ENCODE assay signal across 1 cellular context in the genomic region with DNA sequence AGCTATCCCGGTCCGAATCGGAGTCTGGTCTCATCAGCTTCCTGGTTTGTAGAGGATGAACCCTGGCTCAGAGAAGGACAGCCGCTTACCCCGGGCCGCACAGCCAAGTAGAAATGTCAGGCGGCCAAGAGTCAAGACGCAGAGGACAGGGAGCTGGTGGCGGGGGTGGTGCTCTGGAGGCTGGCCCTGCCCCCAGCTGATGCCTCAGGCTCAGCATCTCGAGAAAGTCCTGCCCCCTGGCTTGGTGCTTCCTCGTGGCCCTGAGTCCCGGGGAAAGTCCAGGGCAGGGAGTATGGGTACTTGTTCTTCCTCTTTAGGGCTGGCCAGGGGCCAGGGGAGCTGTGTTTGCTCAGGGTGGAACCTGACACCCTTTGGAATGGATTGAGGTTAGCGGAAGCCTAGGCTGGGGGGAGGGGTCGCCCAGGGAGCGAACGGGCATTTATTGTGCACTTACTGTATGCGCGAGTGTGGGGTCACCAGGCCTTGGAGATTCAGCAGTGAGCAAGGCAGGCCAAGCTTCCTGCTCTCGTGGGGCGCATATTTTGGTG.
TF ChIP-seq lines count a peak whose summit lies in the region.

No MANE protein-coding gene starts in this region.

TF ChIP-seq in HepG2, 621 proteins besides CTCF, POLR2A, EP300 and RAD21 (continued from another document and continues in another):
- TF ChIP-seq, protein P1, sequence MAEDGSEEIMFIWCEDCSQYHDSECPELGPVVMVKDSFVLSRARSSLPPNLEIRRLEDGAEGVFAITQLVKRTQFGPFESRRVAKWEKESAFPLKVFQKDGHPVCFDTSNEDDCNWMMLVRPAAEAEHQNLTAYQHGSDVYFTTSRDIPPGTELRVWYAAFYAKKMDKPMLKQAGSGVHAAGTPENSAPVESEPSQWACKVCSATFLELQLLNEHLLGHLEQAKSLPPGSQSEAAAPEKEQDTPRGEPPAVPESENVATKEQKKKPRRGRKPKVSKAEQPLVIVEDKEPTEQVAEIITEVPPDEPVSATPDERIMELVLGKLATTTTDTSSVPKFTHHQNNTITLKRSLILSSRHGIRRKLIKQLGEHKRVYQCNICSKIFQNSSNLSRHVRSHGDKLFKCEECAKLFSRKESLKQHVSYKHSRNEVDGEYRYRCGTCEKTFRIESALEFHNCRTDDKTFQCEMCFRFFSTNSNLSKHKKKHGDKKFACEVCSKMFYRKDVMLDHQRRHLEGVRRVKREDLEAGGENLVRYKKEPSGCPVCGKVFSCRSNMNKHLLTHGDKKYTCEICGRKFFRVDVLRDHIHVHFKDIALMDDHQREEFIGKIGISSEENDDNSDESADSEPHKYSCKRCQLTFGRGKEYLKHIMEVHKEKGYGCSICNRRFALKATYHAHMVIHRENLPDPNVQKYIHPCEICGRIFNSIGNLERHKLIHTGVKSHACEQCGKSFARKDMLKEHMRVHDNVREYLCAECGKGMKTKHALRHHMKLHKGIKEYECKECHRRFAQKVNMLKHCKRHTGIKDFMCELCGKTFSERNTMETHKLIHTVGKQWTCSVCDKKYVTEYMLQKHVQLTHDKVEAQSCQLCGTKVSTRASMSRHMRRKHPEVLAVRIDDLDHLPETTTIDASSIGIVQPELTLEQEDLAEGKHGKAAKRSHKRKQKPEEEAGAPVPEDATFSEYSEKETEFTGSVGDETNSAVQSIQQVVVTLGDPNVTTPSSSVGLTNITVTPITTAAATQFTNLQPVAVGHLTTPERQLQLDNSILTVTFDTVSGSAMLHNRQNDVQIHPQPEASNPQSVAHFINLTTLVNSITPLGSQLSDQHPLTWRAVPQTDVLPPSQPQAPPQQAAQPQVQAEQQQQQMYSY (CRISPR knock-in tag; IDR thresholded peaks at IDR 0.05), result peak; percentile 92
- TF ChIP-seq, protein P2, sequence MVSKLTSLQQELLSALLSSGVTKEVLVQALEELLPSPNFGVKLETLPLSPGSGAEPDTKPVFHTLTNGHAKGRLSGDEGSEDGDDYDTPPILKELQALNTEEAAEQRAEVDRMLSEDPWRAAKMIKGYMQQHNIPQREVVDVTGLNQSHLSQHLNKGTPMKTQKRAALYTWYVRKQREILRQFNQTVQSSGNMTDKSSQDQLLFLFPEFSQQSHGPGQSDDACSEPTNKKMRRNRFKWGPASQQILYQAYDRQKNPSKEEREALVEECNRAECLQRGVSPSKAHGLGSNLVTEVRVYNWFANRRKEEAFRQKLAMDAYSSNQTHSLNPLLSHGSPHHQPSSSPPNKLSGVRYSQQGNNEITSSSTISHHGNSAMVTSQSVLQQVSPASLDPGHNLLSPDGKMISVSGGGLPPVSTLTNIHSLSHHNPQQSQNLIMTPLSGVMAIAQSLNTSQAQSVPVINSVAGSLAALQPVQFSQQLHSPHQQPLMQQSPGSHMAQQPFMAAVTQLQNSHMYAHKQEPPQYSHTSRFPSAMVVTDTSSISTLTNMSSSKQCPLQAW (CRISPR knock-in tag; IDR thresholded peaks at IDR 0.05), result peak; percentile 94
- TF ChIP-seq, protein P3, sequence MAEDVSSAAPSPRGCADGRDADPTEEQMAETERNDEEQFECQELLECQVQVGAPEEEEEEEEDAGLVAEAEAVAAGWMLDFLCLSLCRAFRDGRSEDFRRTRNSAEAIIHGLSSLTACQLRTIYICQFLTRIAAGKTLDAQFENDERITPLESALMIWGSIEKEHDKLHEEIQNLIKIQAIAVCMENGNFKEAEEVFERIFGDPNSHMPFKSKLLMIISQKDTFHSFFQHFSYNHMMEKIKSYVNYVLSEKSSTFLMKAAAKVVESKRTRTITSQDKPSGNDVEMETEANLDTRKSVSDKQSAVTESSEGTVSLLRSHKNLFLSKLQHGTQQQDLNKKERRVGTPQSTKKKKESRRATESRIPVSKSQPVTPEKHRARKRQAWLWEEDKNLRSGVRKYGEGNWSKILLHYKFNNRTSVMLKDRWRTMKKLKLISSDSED (CRISPR knock-in tag; IDR thresholded peaks at IDR 0.05), result no peak
- TF ChIP-seq, protein P4, sequence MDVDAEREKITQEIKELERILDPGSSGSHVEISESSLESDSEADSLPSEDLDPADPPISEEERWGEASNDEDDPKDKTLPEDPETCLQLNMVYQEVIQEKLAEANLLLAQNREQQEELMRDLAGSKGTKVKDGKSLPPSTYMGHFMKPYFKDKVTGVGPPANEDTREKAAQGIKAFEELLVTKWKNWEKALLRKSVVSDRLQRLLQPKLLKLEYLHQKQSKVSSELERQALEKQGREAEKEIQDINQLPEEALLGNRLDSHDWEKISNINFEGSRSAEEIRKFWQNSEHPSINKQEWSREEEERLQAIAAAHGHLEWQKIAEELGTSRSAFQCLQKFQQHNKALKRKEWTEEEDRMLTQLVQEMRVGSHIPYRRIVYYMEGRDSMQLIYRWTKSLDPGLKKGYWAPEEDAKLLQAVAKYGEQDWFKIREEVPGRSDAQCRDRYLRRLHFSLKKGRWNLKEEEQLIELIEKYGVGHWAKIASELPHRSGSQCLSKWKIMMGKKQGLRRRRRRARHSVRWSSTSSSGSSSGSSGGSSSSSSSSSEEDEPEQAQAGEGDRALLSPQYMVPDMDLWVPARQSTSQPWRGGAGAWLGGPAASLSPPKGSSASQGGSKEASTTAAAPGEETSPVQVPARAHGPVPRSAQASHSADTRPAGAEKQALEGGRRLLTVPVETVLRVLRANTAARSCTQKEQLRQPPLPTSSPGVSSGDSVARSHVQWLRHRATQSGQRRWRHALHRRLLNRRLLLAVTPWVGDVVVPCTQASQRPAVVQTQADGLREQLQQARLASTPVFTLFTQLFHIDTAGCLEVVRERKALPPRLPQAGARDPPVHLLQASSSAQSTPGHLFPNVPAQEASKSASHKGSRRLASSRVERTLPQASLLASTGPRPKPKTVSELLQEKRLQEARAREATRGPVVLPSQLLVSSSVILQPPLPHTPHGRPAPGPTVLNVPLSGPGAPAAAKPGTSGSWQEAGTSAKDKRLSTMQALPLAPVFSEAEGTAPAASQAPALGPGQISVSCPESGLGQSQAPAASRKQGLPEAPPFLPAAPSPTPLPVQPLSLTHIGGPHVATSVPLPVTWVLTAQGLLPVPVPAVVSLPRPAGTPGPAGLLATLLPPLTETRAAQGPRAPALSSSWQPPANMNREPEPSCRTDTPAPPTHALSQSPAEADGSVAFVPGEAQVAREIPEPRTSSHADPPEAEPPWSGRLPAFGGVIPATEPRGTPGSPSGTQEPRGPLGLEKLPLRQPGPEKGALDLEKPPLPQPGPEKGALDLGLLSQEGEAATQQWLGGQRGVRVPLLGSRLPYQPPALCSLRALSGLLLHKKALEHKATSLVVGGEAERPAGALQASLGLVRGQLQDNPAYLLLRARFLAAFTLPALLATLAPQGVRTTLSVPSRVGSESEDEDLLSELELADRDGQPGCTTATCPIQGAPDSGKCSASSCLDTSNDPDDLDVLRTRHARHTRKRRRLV (CRISPR knock-in tag; IDR thresholded peaks at IDR 0.05), result no peak
- TF ChIP-seq ZNF772 (CRISPR knock-in tag; IDR thresholded peaks at IDR 0.05), result peak; percentile 76; the same call in 1 of the 2 replicates
- TF ChIP-seq NFIB (CRISPR knock-in tag; IDR thresholded peaks at IDR 0.05; ENCODE audit: borderline replicate concordance), result no peak
- TF ChIP-seq SETDB1 (CRISPR knock-in tag; IDR thresholded peaks at IDR 0.05; ENCODE audit: borderline replicate concordance), result no peak
- TF ChIP-seq, protein P5, sequence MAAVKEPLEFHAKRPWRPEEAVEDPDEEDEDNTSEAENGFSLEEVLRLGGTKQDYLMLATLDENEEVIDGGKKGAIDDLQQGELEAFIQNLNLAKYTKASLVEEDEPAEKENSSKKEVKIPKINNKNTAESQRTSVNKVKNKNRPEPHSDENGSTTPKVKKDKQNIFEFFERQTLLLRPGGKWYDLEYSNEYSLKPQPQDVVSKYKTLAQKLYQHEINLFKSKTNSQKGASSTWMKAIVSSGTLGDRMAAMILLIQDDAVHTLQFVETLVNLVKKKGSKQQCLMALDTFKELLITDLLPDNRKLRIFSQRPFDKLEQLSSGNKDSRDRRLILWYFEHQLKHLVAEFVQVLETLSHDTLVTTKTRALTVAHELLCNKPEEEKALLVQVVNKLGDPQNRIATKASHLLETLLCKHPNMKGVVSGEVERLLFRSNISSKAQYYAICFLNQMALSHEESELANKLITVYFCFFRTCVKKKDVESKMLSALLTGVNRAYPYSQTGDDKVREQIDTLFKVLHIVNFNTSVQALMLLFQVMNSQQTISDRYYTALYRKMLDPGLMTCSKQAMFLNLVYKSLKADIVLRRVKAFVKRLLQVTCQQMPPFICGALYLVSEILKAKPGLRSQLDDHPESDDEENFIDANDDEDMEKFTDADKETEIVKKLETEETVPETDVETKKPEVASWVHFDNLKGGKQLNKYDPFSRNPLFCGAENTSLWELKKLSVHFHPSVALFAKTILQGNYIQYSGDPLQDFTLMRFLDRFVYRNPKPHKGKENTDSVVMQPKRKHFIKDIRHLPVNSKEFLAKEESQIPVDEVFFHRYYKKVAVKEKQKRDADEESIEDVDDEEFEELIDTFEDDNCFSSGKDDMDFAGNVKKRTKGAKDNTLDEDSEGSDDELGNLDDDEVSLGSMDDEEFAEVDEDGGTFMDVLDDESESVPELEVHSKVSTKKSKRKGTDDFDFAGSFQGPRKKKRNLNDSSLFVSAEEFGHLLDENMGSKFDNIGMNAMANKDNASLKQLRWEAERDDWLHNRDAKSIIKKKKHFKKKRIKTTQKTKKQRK (IDR thresholded peaks at IDR 0.05; ENCODE audit: low read length), result no peak
- no peak for TF ChIP-seq ISX (CRISPR knock-in tag; conservative IDR thresholded peaks at IDR 0.05)
- TF ChIP-seq PCBP2 (optimal IDR thresholded peaks at IDR 0.05; ENCODE audit: low read depth, low read length, poor library complexity, severe bottlenecking), result no peak
- no peak for TF ChIP-seq FLYWCH1 (CRISPR knock-in tag; IDR thresholded peaks at IDR 0.05)
- peak; percentile 30 for TF ChIP-seq PRPF4 (IDR thresholded peaks at IDR 0.05; ENCODE audit: low read depth, low read length, poor library complexity, severe bottlenecking)
- TF ChIP-seq, protein P6, sequence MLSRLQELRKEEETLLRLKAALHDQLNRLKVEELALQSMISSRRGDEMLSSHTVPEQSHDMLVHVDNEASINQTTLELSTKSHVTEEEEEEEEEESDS (CRISPR knock-in tag; IDR thresholded peaks at IDR 0.05; ENCODE audit: borderline replicate concordance), result no peak
- 0 out of 2 replicates have a peak, but pooled peaks have one; percentile 32 for TF ChIP-seq BRCA1 (CRISPR knock-in tag; IDR thresholded peaks at IDR 0.05)
- TF ChIP-seq ZNF10 (CRISPR knock-in tag; IDR thresholded peaks at IDR 0.05; ENCODE audit: borderline replicate concordance, low read depth), result no peak
- TF ChIP-seq, protein P7, sequence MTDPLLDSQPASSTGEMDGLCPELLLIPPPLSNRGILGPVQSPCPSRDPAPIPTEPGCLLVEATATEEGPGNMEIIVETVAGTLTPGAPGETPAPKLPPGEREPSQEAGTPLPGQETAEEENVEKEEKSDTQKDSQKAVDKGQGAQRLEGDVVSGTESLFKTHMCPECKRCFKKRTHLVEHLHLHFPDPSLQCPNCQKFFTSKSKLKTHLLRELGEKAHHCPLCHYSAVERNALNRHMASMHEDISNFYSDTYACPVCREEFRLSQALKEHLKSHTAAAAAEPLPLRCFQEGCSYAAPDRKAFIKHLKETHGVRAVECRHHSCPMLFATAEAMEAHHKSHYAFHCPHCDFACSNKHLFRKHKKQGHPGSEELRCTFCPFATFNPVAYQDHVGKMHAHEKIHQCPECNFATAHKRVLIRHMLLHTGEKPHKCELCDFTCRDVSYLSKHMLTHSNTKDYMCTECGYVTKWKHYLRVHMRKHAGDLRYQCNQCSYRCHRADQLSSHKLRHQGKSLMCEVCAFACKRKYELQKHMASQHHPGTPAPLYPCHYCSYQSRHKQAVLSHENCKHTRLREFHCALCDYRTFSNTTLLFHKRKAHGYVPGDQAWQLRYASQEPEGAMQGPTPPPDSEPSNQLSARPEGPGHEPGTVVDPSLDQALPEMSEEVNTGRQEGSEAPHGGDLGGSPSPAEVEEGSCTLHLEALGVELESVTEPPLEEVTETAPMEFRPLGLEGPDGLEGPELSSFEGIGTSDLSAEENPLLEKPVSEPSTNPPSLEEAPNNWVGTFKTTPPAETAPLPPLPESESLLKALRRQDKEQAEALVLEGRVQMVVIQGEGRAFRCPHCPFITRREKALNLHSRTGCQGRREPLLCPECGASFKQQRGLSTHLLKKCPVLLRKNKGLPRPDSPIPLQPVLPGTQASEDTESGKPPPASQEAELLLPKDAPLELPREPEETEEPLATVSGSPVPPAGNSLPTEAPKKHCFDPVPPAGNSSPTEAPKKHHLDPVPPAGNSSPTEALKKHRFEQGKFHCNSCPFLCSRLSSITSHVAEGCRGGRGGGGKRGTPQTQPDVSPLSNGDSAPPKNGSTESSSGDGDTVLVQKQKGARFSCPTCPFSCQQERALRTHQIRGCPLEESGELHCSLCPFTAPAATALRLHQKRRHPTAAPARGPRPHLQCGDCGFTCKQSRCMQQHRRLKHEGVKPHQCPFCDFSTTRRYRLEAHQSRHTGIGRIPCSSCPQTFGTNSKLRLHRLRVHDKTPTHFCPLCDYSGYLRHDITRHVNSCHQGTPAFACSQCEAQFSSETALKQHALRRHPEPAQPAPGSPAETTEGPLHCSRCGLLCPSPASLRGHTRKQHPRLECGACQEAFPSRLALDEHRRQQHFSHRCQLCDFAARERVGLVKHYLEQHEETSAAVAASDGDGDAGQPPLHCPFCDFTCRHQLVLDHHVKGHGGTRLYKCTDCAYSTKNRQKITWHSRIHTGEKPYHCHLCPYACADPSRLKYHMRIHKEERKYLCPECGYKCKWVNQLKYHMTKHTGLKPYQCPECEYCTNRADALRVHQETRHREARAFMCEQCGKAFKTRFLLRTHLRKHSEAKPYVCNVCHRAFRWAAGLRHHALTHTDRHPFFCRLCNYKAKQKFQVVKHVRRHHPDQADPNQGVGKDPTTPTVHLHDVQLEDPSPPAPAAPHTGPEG (CRISPR knock-in tag; IDR thresholded peaks at IDR 0.05), result no peak
- TF ChIP-seq, protein P8, sequence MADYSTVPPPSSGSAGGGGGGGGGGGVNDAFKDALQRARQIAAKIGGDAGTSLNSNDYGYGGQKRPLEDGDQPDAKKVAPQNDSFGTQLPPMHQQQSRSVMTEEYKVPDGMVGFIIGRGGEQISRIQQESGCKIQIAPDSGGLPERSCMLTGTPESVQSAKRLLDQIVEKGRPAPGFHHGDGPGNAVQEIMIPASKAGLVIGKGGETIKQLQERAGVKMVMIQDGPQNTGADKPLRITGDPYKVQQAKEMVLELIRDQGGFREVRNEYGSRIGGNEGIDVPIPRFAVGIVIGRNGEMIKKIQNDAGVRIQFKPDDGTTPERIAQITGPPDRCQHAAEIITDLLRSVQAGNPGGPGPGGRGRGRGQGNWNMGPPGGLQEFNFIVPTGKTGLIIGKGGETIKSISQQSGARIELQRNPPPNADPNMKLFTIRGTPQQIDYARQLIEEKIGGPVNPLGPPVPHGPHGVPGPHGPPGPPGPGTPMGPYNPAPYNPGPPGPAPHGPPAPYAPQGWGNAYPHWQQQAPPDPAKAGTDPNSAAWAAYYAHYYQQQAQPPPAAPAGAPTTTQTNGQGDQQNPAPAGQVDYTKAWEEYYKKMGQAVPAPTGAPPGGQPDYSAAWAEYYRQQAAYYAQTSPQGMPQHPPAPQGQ (CRISPR knock-in tag; IDR thresholded peaks at IDR 0.05; ENCODE audit: borderline replicate concordance), result no peak
- peak; percentile 100 for TF ChIP-seq SIX4 (CRISPR knock-in tag; IDR thresholded peaks at IDR 0.05)
- peak; percentile 88 for TF ChIP-seq RXRA (CRISPR knock-in tag; IDR thresholded peaks at IDR 0.05)
- no peak for TF ChIP-seq HOXA9 (CRISPR knock-in tag; IDR thresholded peaks at IDR 0.05; ENCODE audit: borderline replicate concordance)
- TF ChIP-seq BHLHE40 (IDR thresholded peaks at IDR 0.05; ENCODE audit: low read length), result no peak
- TF ChIP-seq ZNF891 (CRISPR knock-in tag; IDR thresholded peaks at IDR 0.05), result no peak
- no peak for TF ChIP-seq SATB2 (CRISPR knock-in tag; IDR thresholded peaks at IDR 0.05)
- TF ChIP-seq ZMYM3 (CRISPR knock-in tag; IDR thresholded peaks at IDR 0.05), result peak; percentile 99
- TF ChIP-seq, protein P9, sequence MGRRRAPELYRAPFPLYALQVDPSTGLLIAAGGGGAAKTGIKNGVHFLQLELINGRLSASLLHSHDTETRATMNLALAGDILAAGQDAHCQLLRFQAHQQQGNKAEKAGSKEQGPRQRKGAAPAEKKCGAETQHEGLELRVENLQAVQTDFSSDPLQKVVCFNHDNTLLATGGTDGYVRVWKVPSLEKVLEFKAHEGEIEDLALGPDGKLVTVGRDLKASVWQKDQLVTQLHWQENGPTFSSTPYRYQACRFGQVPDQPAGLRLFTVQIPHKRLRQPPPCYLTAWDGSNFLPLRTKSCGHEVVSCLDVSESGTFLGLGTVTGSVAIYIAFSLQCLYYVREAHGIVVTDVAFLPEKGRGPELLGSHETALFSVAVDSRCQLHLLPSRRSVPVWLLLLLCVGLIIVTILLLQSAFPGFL (CRISPR knock-in tag; IDR thresholded peaks at IDR 0.05), result no peak
